ENCODE assay signal across 26 cellular contexts in the genomic region with DNA sequence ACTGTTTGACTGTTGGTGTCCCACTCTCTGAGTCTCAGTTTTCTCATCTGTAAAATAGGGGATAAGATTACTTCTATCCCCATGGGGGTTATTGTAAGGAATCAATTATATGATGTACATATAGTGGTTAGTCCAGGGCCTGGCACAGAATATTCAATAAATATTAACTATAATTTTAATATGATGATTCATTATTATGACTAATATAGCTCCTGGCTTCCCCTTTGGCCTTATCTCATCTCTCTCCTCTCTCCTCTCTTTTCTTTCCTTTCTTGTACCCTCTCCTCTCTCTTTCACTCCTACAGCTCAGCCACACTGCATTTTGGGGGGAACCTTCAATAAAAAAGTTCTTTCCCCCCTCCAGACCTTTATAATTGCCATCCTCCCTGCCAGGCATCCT. TPM values are rescaled to one million over a fixed set of nuclear protein-coding genes. Genes with fewer than 3 reads are reported as not detected.
"Had no signal": no experiment of that assay in that cellular context is flagged by ENCODE, and none has a peak within 500 bp of the region (broad histone marks: within the 10 kb centered on the region; RNA-seq: fewer than 3 reads in every experiment).

No MANE protein-coding gene starts in this region.

- H3K4me2 ChIP-seq: neural progenitor cell had no signal

- H3K36me3 Mint-ChIP-seq: neural progenitor cell; stimulated activated effector memory CD8-positive, alpha-beta T cell treated with anti-CD3 and anti-CD28 coated beads, Interleukin-12 subunit alpha, Interleukin-12 subunit beta, amount 100 ng/mL, for 72 hours; type B pancreatic cell had no signal

- H2AFZ ChIP-seq: neural progenitor cell, parathyroid adenoma had no signal

- H3K27me3 ChIP-seq: colonic mucosa, left lung, neural progenitor cell, stomach, tibial artery had no signal

- H3K9ac ChIP-seq: neural progenitor cell, parathyroid adenoma had no signal

- H3K4me3 ChIP-seq: colonic mucosa, esophagus squamous epithelium, left lung, neural progenitor cell, stomach, tibial artery had no signal

- DNase-seq: colonic mucosa; effector memory CD4-positive, alpha-beta T cell; erythroblast; esophagus squamous epithelium; kidney; left cardiac atrium; left lung; mesendoderm; midbrain; naive thymus-derived CD4-positive, alpha-beta T cell; right cardiac atrium; stimulated activated CD4-positive, alpha-beta T cell treated with anti-CD3 and anti-CD28 coated beads, Interleukin-2, amount 100 ng/mL, for 24 hours; stimulated activated CD4-positive, alpha-beta T cell treated with anti-CD3 and anti-CD28 coated beads, Interleukin-4, amount 100 ng/mL, for 24 hours; stimulated activated naive CD4-positive, alpha-beta T cell treated with Interleukin-2 at 50 U/mL for 16 hours; stomach; tibial artery had no signal

- H3K4me1 Mint-ChIP-seq: nephron; neural progenitor cell; stimulated activated effector memory CD8-positive, alpha-beta T cell treated with anti-CD3 and anti-CD28 coated beads, Interleukin-12 subunit alpha, Interleukin-12 subunit beta, amount 100 ng/mL, for 72 hours had no signal

- H3K27ac Mint-ChIP-seq: dendritic cell treated with granulocyte-macrophage colony-stimulating factor and Interleukin-4, amounts not matched to agents 40 ng/mL and 50 ng/mL, for 4 days; nephron; neural progenitor cell; progenitor cell of endocrine pancreas; stimulated activated effector memory CD8-positive, alpha-beta T cell treated with anti-CD3 and anti-CD28 coated beads, Interleukin-12 subunit alpha, Interleukin-12 subunit beta, amount 100 ng/mL, for 72 hours; type B pancreatic cell had no signal

- H3K36me3 ChIP-seq: colonic mucosa, esophagus squamous epithelium, left lung, neural progenitor cell, stomach, tibial artery had no signal

- H3K4me3 Mint-ChIP-seq: dendritic cell treated with granulocyte-macrophage colony-stimulating factor and Interleukin-4, amounts not matched to agents 40 ng/mL and 50 ng/mL, for 4 days; naive thymus-derived CD4-positive, alpha-beta T cell; nephron; neural progenitor cell; stimulated activated effector memory CD8-positive, alpha-beta T cell treated with anti-CD3 and anti-CD28 coated beads, Interleukin-12 subunit alpha, Interleukin-12 subunit beta, amount 100 ng/mL, for 72 hours; type B pancreatic cell had no signal

- H3K27ac ChIP-seq: colonic mucosa, esophagus squamous epithelium, left lung, neural progenitor cell, parathyroid adenoma, stomach, tibial artery had no signal

- H3K4me1 ChIP-seq: colonic mucosa, esophagus squamous epithelium, left lung, neural progenitor cell, parathyroid adenoma, stomach, tibial artery had no signal

- ATAC-seq: left cardiac atrium; left lung; naive thymus-derived CD4-positive, alpha-beta T cell; right cardiac atrium; stimulated activated effector memory CD8-positive, alpha-beta T cell treated with anti-CD3 and anti-CD28 coated beads, Interleukin-12 subunit alpha, Interleukin-12 subunit beta, amount 100 ng/mL, for 72 hours had no signal

- H3K9me3 ChIP-seq: colonic mucosa, esophagus squamous epithelium, tibial artery had no signal

- H3K9me3 Mint-ChIP-seq: stimulated activated effector memory CD8-positive, alpha-beta T cell treated with anti-CD3 and anti-CD28 coated beads, Interleukin-12 subunit alpha, Interleukin-12 subunit beta, amount 100 ng/mL, for 72 hours; type B pancreatic cell had no signal

RNA-seq across cellular contexts. Expression of gene TMEM233, which starts 21.1 kb away (rescaled TPM):
- total RNA-seq: chondrocyte; naive thymus-derived CD4-positive, alpha-beta T cell; osteoblast; progenitor cell of endocrine pancreas; temporal lobe had no signal
- polyA plus RNA-seq: naive thymus-derived CD4-positive, alpha-beta T cell had no signal
